ENCODE assay signal across 23 cellular contexts in genomic region chr12:21026302-21026701, GRCh38.
A peak's percentile ranks its signal among the peaks of the same experiment; 100 is the strongest.
DNase-seq lines count a peak whose midpoint lies in the region; ATAC-seq and TF ChIP-seq lines count a peak whose summit lies in the region.
"Had no signal": no experiment of that assay in that cellular context is flagged by ENCODE, and none has a peak within 500 bp of the region (broad histone marks: within the 10 kb centered on the region; RNA-seq: fewer than 3 reads in every experiment).

No MANE protein-coding gene starts in this region.

- WGBS in gastroesophageal sphincter (ENCODE audit: low coverage in 1 of 2), 2 donors = 18 to 27% methylated on average over 3 of the region's 3 CpGs

- no peak overlapping the region for H3K4me3 Mint-ChIP-seq in activated CD8-positive, alpha-beta T cell treated with anti-CD3 and anti-CD28 coated beads, Interleukin-2, amount 10 ng/mL, durations not matched to agents 7 days and 5 days
- H3K4me3 Mint-ChIP-seq: activated CD4-positive, alpha-beta memory T cell treated with anti-CD3 and anti-CD28 coated beads for 36 hours; effector memory CD8-positive, alpha-beta T cell; T-helper 1 cell treated with Interleukin-12 subunit alpha and Interleukin-12 subunit beta and Interleukin-4 antibody, amounts not matched to agents 30 μg/mL and 1 μg/mL, for 36 hours had no signal

- no peaks in the 10 kb centered on the region for H3K4me1 Mint-ChIP-seq in activated CD8-positive, alpha-beta T cell treated with anti-CD3 and anti-CD28 coated beads, Interleukin-2, amount 10 ng/mL, durations not matched to agents 7 days and 5 days (ENCODE audit: low read depth)

- H3K36me3 ChIP-seq in MG63 (no peaks in the 10 kb centered on the region), gastroesophageal sphincter (no peaks in the 10 kb centered on the region)
- H3K36me3 ChIP-seq: BLaER1 treated with 17β-estradiol and CSF1 and Interleukin-3, amounts not matched to agents 10 nM and 100 nM; neutrophil had no signal

- H3K9me3 Mint-ChIP-seq in activated CD8-positive, alpha-beta T cell treated with anti-CD3 and anti-CD28 coated beads, Interleukin-2, amount 10 ng/mL, durations not matched to agents 7 days and 5 days (ENCODE audit: insufficient read depth) = no peaks in the 10 kb centered on the region
- H3K9me3 Mint-ChIP-seq: activated CD4-positive, alpha-beta memory T cell treated with anti-CD3 and anti-CD28 coated beads for 36 hours had no signal

- in situ Hi-C loops in Caki2 (cut with HindIII; ENCODE audit: low pct_unique_long_range_greater_than_20kb, low sequenced_read_pairs) = no loop called here

- no peak for TF ChIP-seq EP300 in gastroesophageal sphincter (IDR thresholded peaks at IDR 0.05)

- peak; percentile 42 for DNase-seq in Caki2 (ENCODE audit: low read depth)
- DNase-seq in MG63 = peak; percentile 65
- peak; percentile 89 for DNase-seq in NCI-H510A treated with DMSO at 0.1 percent for 48 hours (lab: John Stamatoyannopoulos, UW)
- no peak for DNase-seq in activated CD8-positive, alpha-beta T cell treated with anti-CD3 and anti-CD28 coated beads, Interleukin-2, amount 10 ng/mL, durations not matched to agents 7 days and 5 days
- no peak for DNase-seq in NCI-H2196 treated with DMSO at 0.1 percent for 48 hours (lab: John Stamatoyannopoulos, UW; ENCODE audit: unreplicated experiment)
- DNase-seq: activated CD4-positive, alpha-beta memory T cell treated with anti-CD3 and anti-CD28 coated beads for 36 hours; activated naive CD4-positive, alpha-beta T cell treated with Interleukin-2 at 50 U/mL for 16 hours; activated T-cell treated with anti-CD3 and anti-CD28 coated beads, Interleukin-2, amount 50 U/mL, for 1 hour; effector memory CD8-positive, alpha-beta T cell; glutamatergic neuron; left ventricle myocardium superior; MV-4-11; NCI-H2227 treated with DMSO at 0.1 percent for 48 hours; retina; stimulated activated CD8-positive, alpha-beta memory T cell treated with anti-CD3 and anti-CD28 coated beads, Interleukin-4, amount 100 ng/mL, for 48 hours had no signal

- peaks cover 0 to 5% (median 0%) of the 10 kb centered on the region in 3 donors for H3K4me1 ChIP-seq in gastroesophageal sphincter
- H3K4me1 ChIP-seq: BLaER1 treated with 17β-estradiol and CSF1 and Interleukin-3, amounts not matched to agents 10 nM and 100 nM had no signal

- TF ChIP-seq CTCF in gastroesophageal sphincter (IDR thresholded peaks at IDR 0.05) = no peak

- H3K27me3 Mint-ChIP-seq in activated CD8-positive, alpha-beta T cell treated with anti-CD3 and anti-CD28 coated beads, Interleukin-2, amount 10 ng/mL, durations not matched to agents 7 days and 5 days (ENCODE audit: low read depth) = no peaks in the 10 kb centered on the region
- H3K27me3 Mint-ChIP-seq: activated CD4-positive, alpha-beta memory T cell treated with anti-CD3 and anti-CD28 coated beads for 36 hours; effector memory CD8-positive, alpha-beta T cell had no signal

- no peak overlapping the region for H3K4me3 ChIP-seq in MG63
- H3K4me3 ChIP-seq in gastroesophageal sphincter = no peak overlapping the region
- H3K4me3 ChIP-seq: BLaER1 treated with 17β-estradiol and CSF1 and Interleukin-3, amounts not matched to agents 10 nM and 100 nM had no signal

- H3K27ac Mint-ChIP-seq in activated CD8-positive, alpha-beta T cell treated with anti-CD3 and anti-CD28 coated beads, Interleukin-2, amount 10 ng/mL, durations not matched to agents 7 days and 5 days = no peak overlapping the region
- H3K27ac Mint-ChIP-seq: activated CD4-positive, alpha-beta memory T cell treated with anti-CD3 and anti-CD28 coated beads for 36 hours; effector memory CD8-positive, alpha-beta T cell; T-helper 1 cell treated with Interleukin-12 subunit alpha and Interleukin-12 subunit beta and Interleukin-4 antibody, amounts not matched to agents 30 μg/mL and 1 μg/mL, for 36 hours had no signal

- peak; percentile 48 for ATAC-seq in gastroesophageal sphincter
- ATAC-seq in activated CD8-positive, alpha-beta T cell treated with anti-CD3 and anti-CD28 coated beads, Interleukin-2, amount 10 ng/mL, durations not matched to agents 7 days and 5 days = no peak
- no peak for ATAC-seq in GM19023 (IDR thresholded peaks at IDR 0.05; ENCODE audit: unreplicated experiment)
- no peak for ATAC-seq in HG03097 (IDR thresholded peaks at IDR 0.05; ENCODE audit: low FRiP score, unreplicated experiment)
- ATAC-seq: effector memory CD8-positive, alpha-beta T cell; left ventricle myocardium superior; Right ventricle myocardium inferior had no signal

- no peaks in the 10 kb centered on the region for H3K36me3 Mint-ChIP-seq in activated CD8-positive, alpha-beta T cell treated with anti-CD3 and anti-CD28 coated beads, Interleukin-2, amount 10 ng/mL, durations not matched to agents 7 days and 5 days (ENCODE audit: low read depth)
- H3K36me3 Mint-ChIP-seq: activated CD4-positive, alpha-beta memory T cell treated with anti-CD3 and anti-CD28 coated beads for 36 hours had no signal

- no peak overlapping the region for H3K27ac ChIP-seq in gastroesophageal sphincter
- H3K27ac ChIP-seq: BLaER1 treated with 17β-estradiol and CSF1 and Interleukin-3, amounts not matched to agents 10 nM and 100 nM; neutrophil; VCaP had no signal

- no peak for TF ChIP-seq POLR2A in gastroesophageal sphincter (IDR thresholded peaks at IDR 0.05)

- CTCF ChIA-PET in activated CD8-positive, alpha-beta T cell treated with anti-CD3 and anti-CD28 coated beads, Interleukin-2, amount 10 ng/mL, durations not matched to agents 7 days and 5 days (lab: Charles Lee) = no interaction called here

- no peaks in the 10 kb centered on the region for H3K9me3 ChIP-seq in MG63
- H3K9me3 ChIP-seq in gastroesophageal sphincter = no peaks in the 10 kb centered on the region
- H3K9me3 ChIP-seq: BLaER1 treated with 17β-estradiol and CSF1 and Interleukin-3, amounts not matched to agents 10 nM and 100 nM; neutrophil had no signal

- POLR2A ChIA-PET in activated CD8-positive, alpha-beta T cell treated with anti-CD3 and anti-CD28 coated beads, Interleukin-2, amount 10 ng/mL, durations not matched to agents 7 days and 5 days (lab: Charles Lee) = no interaction called here

- no peaks in the 10 kb centered on the region for H3K27me3 ChIP-seq in MG63
- H3K27me3 ChIP-seq in gastroesophageal sphincter = no peaks in the 10 kb centered on the region
- H3K27me3 ChIP-seq: BLaER1 treated with 17β-estradiol and CSF1 and Interleukin-3, amounts not matched to agents 10 nM and 100 nM; neutrophil had no signal

Comparison
In these comparisons a context has a peak if more than half of its experiments do, and no peak if none do; other contexts are left out.
1. DNase-seq: peak in Caki2 (single experiment), MG63 (single experiment) and NCI-H510A treated with DMSO at 0.1 percent for 48 hours (single experiment); none in activated CD8-positive, alpha-beta T cell treated with anti-CD3 and anti-CD28 coated beads, Interleukin-2, amount 10 ng/mL, durations not matched to agents 7 days and 5 days (single experiment) and NCI-H2196 treated with DMSO at 0.1 percent for 48 hours (single experiment).